23 cellular contexts compared by ENCODE assay signal in genomic region chr16:4075534-4075933, GRCh38.
"Had no signal": no experiment of that assay in that cellular context is flagged by ENCODE, and none has a peak within 500 bp of the region (broad histone marks: within the 10 kb centered on the region; RNA-seq: fewer than 3 reads in every experiment).

No MANE protein-coding gene starts in this region.

- H3K4me1 ChIP-seq: lower lobe of right lung, parathyroid adenoma, vagina had no signal

- H3K27ac ChIP-seq: epithelial cell of prostate, gastrocnemius medialis, lower lobe of right lung, parathyroid adenoma, right lobe of liver, thyroid gland, vagina had no signal

- ATAC-seq: esophagus mucosa; gastrocnemius medialis; left ventricle myocardium superior; lower lobe of right lung; natural killer cell treated with Interleukin-12 subunit alpha and Interleukin-12 subunit beta and Interleukin-15 and Interleukin-18, amount 100 ng/mL, for 72 hours; right lobe of liver; stimulated activated naive B cell treated with anti-CD40 and anti-IgM and Interleukin-4, amounts not matched to agents 10 μg/mL and 1 μg/mL and 100 μg/mL, for 72 hours had no signal

- DNase-seq: effector CD4-positive, alpha-beta T cell; endodermal cell; foreskin fibroblast; gastrocnemius medialis; left ventricle myocardium superior; lower lobe of right lung; naive B cell; small intestine; stimulated activated CD4-positive, alpha-beta T cell treated with anti-CD3 and anti-CD28 coated beads, Interleukin-15, amount 100 ng/mL, for 24 hours; stimulated activated CD4-positive, alpha-beta T cell treated with anti-CD3 and anti-CD28 coated beads, Interleukin-2, amount 100 ng/mL, for 48 hours; stimulated activated naive B cell treated with anti-CD40 and anti-IgM and Interleukin-4, amounts not matched to agents 10 μg/mL and 1 μg/mL and 100 μg/mL, for 72 hours; thyroid gland; trophoblast cell had no signal

- H3K9me3 Mint-ChIP-seq: endodermal cell; natural killer cell treated with Interleukin-12 subunit alpha and Interleukin-12 subunit beta and Interleukin-15 and Interleukin-18, amount 100 ng/mL, for 72 hours; neural crest cell; stimulated activated naive CD8-positive, alpha-beta T cell treated with anti-CD3 and anti-CD28 coated beads, Interleukin-15, Interleukin-2, amounts not matched to agents 100 ng/mL and 50 ng/mL, for 24 hours had no signal

- H3K4me3 Mint-ChIP-seq: endodermal cell; natural killer cell treated with Interleukin-12 subunit alpha and Interleukin-12 subunit beta and Interleukin-15 and Interleukin-18, amount 100 ng/mL, for 72 hours; neural crest cell; stimulated activated naive B cell treated with anti-CD40 and anti-IgM and Interleukin-4, amounts not matched to agents 10 μg/mL and 1 μg/mL and 100 μg/mL, for 72 hours; stimulated activated naive CD8-positive, alpha-beta T cell treated with anti-CD3 and anti-CD28 coated beads, Interleukin-15, Interleukin-2, amounts not matched to agents 100 ng/mL and 50 ng/mL, for 24 hours had no signal

- H3K27ac Mint-ChIP-seq: endodermal cell; naive B cell; natural killer cell treated with Interleukin-12 subunit alpha and Interleukin-12 subunit beta and Interleukin-15 and Interleukin-18, amount 100 ng/mL, for 72 hours; progenitor cell of endocrine pancreas; stimulated activated naive B cell treated with anti-CD40 and anti-IgM and Interleukin-4, amounts not matched to agents 10 μg/mL and 1 μg/mL and 100 μg/mL, for 72 hours; stimulated activated naive CD8-positive, alpha-beta T cell treated with anti-CD3 and anti-CD28 coated beads, Interleukin-15, Interleukin-2, amounts not matched to agents 100 ng/mL and 50 ng/mL, for 24 hours had no signal

- H3K27me3 Mint-ChIP-seq: naive B cell; natural killer cell treated with Interleukin-12 subunit alpha and Interleukin-12 subunit beta and Interleukin-15 and Interleukin-18, amount 100 ng/mL, for 72 hours; stimulated activated naive B cell treated with anti-CD40 and anti-IgM and Interleukin-4, amounts not matched to agents 10 μg/mL and 1 μg/mL and 100 μg/mL, for 72 hours; stimulated activated naive CD8-positive, alpha-beta T cell treated with anti-CD3 and anti-CD28 coated beads, Interleukin-15, Interleukin-2, amounts not matched to agents 100 ng/mL and 50 ng/mL, for 24 hours had no signal

- H3K36me3 ChIP-seq: gastrocnemius medialis, lower lobe of right lung, right lobe of liver, thyroid gland, vagina had no signal

- H3K36me3 Mint-ChIP-seq: naive B cell; natural killer cell treated with Interleukin-12 subunit alpha and Interleukin-12 subunit beta and Interleukin-15 and Interleukin-18, amount 100 ng/mL, for 72 hours had no signal

- H3K9me3 ChIP-seq: gastrocnemius medialis, lower lobe of right lung, right lobe of liver, thyroid gland, vagina had no signal

- H3K4me3 ChIP-seq: dorsolateral prefrontal cortex, gastrocnemius medialis, lower lobe of right lung, right lobe of liver, thyroid gland, vagina had no signal

- H3K27me3 ChIP-seq: dorsolateral prefrontal cortex, gastrocnemius medialis, right lobe of liver, thyroid gland, vagina had no signal

- H3K4me1 Mint-ChIP-seq: endodermal cell; naive B cell; stimulated activated naive B cell treated with anti-CD40 and anti-IgM and Interleukin-4, amounts not matched to agents 10 μg/mL and 1 μg/mL and 100 μg/mL, for 72 hours had no signal
